ENCODE assay signal across 10 cellular contexts in genomic region chr5:78534148-78535009, GRCh38.
A peak's percentile ranks its signal among the peaks of the same experiment; 100 is the strongest.
DNase-seq lines count a peak whose midpoint lies in the region; ATAC-seq, FAIRE-seq and TF ChIP-seq lines count a peak whose summit lies in the region.
"Had no signal": no experiment of that assay in that cellular context is flagged by ENCODE, and none has a peak within 500 bp of the region (broad histone marks: within the 10 kb centered on the region; RNA-seq: fewer than 3 reads in every experiment).

No MANE protein-coding gene starts in this region.

- peaks cover 55% of the 10 kb centered on the region for H3K79me2 ChIP-seq in astrocyte (ENCODE audit: insufficient read depth, low read length)

- peaks cover 2% of the 10 kb centered on the region for H3K36me3 Mint-ChIP-seq in astrocyte (ENCODE audit: low read depth, unreplicated experiment)

- peak overlapping the region; percentile 91 for H3K27ac Mint-ChIP-seq in astrocyte (ENCODE audit: unreplicated experiment)
- H3K27ac Mint-ChIP-seq: activated T-cell treated with anti-CD3 and anti-CD28 coated beads, Interleukin-2, amount 50 U/mL, for 72 hours had no signal

- TF ChIP-seq CTCF in astrocyte (IDR thresholded peaks at IDR 0.05; ENCODE audit: insufficient read depth, low read depth, low read length): no peak
- no peak for TF ChIP-seq CTCF in sigmoid colon (IDR thresholded peaks at IDR 0.05)

- intact Hi-C loops in sigmoid colon (cut with DNase I): no loop called here

- H3K9me3 ChIP-seq in astrocyte (ENCODE audit: insufficient read depth, low read depth, low read length) (no peaks in the 10 kb centered on the region), sigmoid colon (no peaks in the 10 kb centered on the region)

- H2AFZ ChIP-seq in astrocyte (ENCODE audit: low read depth, low read length): peak overlapping the region; percentile 72

- H3K36me3 ChIP-seq in astrocyte (ENCODE audit: insufficient read depth, low read length): no peaks in the 10 kb centered on the region
- H3K36me3 ChIP-seq in sigmoid colon: no peaks in the 10 kb centered on the region

- H3K27me3 Mint-ChIP-seq in astrocyte (ENCODE audit: low read depth, unreplicated experiment): no peaks in the 10 kb centered on the region

- H3K9me3 Mint-ChIP-seq in astrocyte (ENCODE audit: unreplicated experiment): no peaks in the 10 kb centered on the region
- H3K9me3 Mint-ChIP-seq: activated T-cell treated with anti-CD3 and anti-CD28 coated beads, Interleukin-2, amount 50 U/mL, for 72 hours had no signal

- no peaks in the 10 kb centered on the region for H4K20me1 ChIP-seq in astrocyte (ENCODE audit: insufficient read depth, low read length)

- no peaks in the 10 kb centered on the region for H3K27me3 ChIP-seq in astrocyte (ENCODE audit: insufficient read depth, low read length)
- H3K27me3 ChIP-seq in sigmoid colon: no peaks in the 10 kb centered on the region

- H3K4me2 ChIP-seq in astrocyte (ENCODE audit: low read length): peak overlapping the region; percentile 62

- peaks cover 33% of the 10 kb centered on the region for H3K4me1 ChIP-seq in astrocyte (ENCODE audit: insufficient read depth, low read length)
- H3K4me1 ChIP-seq in sigmoid colon: peaks cover 0 to 49% (median 31%) of the 10 kb centered on the region in 4 donors

- no peak overlapping the region for H3K4me3 Mint-ChIP-seq in astrocyte (ENCODE audit: unreplicated experiment)
- H3K4me3 Mint-ChIP-seq: activated T-cell treated with anti-CD3 and anti-CD28 coated beads, Interleukin-2, amount 50 U/mL, for 72 hours had no signal

- 89 to 92% methylated on average over 26 of the region's 26 CpGs for WGBS in sigmoid colon, 2 donors

- no peak overlapping the region for H3K4me3 ChIP-seq in astrocyte (ENCODE audit: insufficient read depth, low read depth, low read length)
- H3K4me3 ChIP-seq in sigmoid colon: no peak overlapping the region

- TF ChIP-seq EP300 in sigmoid colon (IDR thresholded peaks at IDR 0.05): no peak

- peak overlapping the region; percentile 97 for H3K27ac ChIP-seq in astrocyte (ENCODE audit: low read depth, low read length)
- H3K27ac ChIP-seq in sigmoid colon: peak overlapping the region; percentile 15 to 77 (median 62)

- peak overlapping the region; percentile 81 for H3K9ac ChIP-seq in astrocyte (ENCODE audit: low read length)

- no peak for FAIRE-seq in astrocyte (lab: Jason Lieb, UNC)

- no peak for ATAC-seq in HG03108 (IDR thresholded peaks at IDR 0.05; ENCODE audit: unreplicated experiment)

- H3K4me1 Mint-ChIP-seq in astrocyte (ENCODE audit: low read depth, unreplicated experiment): peaks cover 32% of the 10 kb centered on the region

- TF ChIP-seq POLR2A in sigmoid colon (IDR thresholded peaks at IDR 0.05): no peak
- no peak for TF ChIP-seq POLR2A in erythroblast (IDR thresholded peaks at IDR 0.05; ENCODE audit: low read length)

- peak; percentile 66 for DNase-seq in EL
- peak; percentile 84 for DNase-seq in astrocyte (ENCODE audit: low read depth)
- DNase-seq in hepatic stellate cell (ENCODE audit: low spot score): peak; percentile 81
- peak; percentile 74 for DNase-seq in sigmoid colon
- no peak for DNase-seq in midbrain (lab: John Stamatoyannopoulos, UW)
- no peak for DNase-seq in erythroblast (lab: John Stamatoyannopoulos, UW)
- no peak for DNase-seq in hippocampal formation (lab: John Stamatoyannopoulos, UW)
- DNase-seq: activated T-cell treated with anti-CD3 and anti-CD28 coated beads, Interleukin-2, amount 50 U/mL, for 72 hours; NCI-H1092 had no signal

Comparison
In these comparisons a context has a peak if more than half of its experiments do, and no peak if none do; other contexts are left out.
1. DNase-seq: peak in EL (single experiment), astrocyte (single experiment), hepatic stellate cell (single experiment) and sigmoid colon (single experiment); none in midbrain (single experiment), erythroblast (0 of 2) and hippocampal formation (0 of 2).